11 cellular contexts compared by ENCODE assay signal in the genomic region with DNA sequence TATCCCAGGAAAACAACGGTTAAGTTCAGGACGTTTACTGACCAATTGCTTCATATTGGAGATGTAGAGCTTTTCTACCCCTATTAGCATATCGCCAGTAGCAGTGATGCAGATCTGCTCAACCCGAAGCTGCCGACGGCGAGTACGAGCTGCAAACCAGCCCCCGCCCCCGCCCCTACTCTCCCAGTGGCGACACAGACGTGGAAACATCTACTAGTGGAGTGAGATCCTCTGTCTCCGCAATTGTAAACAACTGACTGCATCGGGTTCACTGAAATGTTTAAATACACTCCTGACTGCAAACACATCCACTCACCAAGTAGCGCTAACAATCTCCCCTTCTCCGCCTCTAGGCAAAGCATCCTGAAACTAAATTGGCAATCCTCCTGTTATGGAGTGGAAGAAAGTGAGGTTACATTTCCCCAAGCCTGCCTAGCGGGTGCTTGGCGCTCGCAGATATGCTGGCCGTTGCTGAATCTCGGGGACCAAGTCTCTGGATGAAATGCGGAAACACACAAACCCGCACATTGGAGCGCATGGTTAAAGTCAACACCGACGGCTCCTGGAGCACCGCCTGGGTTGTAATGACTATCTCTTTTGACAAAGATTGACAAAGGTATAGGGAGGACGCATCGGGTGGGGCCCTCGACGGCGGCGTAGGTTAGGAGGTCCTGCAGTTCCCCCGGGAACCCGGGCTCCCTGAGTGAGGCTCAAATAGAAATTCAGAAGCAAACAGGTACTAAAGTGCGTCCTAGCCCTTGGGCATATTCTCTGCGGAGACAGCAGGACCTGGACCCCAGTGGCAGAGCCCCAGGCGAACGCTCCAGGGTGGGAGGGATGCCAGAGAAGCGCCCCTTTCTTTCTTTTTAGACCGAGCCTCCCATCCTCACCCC.
DNase-seq lines count a peak whose midpoint lies in the region; ATAC-seq lines count a peak whose summit lies in the region.
"Had no signal": no experiment of that assay in that cellular context is flagged by ENCODE, and none has a peak within 500 bp of the region (broad histone marks: within the 10 kb centered on the region; RNA-seq: fewer than 3 reads in every experiment).

No MANE protein-coding gene starts in this region.

- peak overlapping the region; percentile 33 to 60 for H3K4me3 ChIP-seq in muscle layer of colon (ENCODE audit: low read depth in 1 of 2, low read length in 2 of 2)

- no peak overlapping the region for H3K27ac ChIP-seq in muscle layer of colon (ENCODE audit: low read depth, low read length)

- H3K36me3 Mint-ChIP-seq in activated naive CD8-positive, alpha-beta T cell treated with anti-CD3 and anti-CD28 coated beads, Interleukin-2, amount 50 U/mL, for 24 hours (ENCODE audit: low read depth), result no peaks in the 10 kb centered on the region

- ATAC-seq in activated naive CD8-positive, alpha-beta T cell treated with anti-CD3 and anti-CD28 coated beads, Interleukin-2, amount 50 U/mL, for 24 hours, result no peak
- no peak for ATAC-seq in HG02642 (IDR thresholded peaks at IDR 0.05; ENCODE audit: poor library complexity, unreplicated experiment)

- H3K4me1 Mint-ChIP-seq in activated naive CD8-positive, alpha-beta T cell treated with anti-CD3 and anti-CD28 coated beads, Interleukin-2, amount 50 U/mL, for 24 hours, result peaks cover 20% of the 10 kb centered on the region

- no peaks in the 10 kb centered on the region for H3K4me1 ChIP-seq in muscle layer of colon (ENCODE audit: insufficient read depth, low read length)

- peaks cover 0 to 15% of the 10 kb centered on the region in 2 donors for H3K27me3 ChIP-seq in muscle layer of colon (ENCODE audit: control insufficient read depth in 1 of 2, insufficient read depth in 2 of 2, low read length in 2 of 2)

- H3K9me3 Mint-ChIP-seq in activated naive CD8-positive, alpha-beta T cell treated with anti-CD3 and anti-CD28 coated beads, Interleukin-2, amount 50 U/mL, for 24 hours, result no peaks in the 10 kb centered on the region

- H3K9ac ChIP-seq in muscle layer of colon (ENCODE audit: low read length), result no peak overlapping the region

- peak; percentile 8 for DNase-seq in stimulated activated CD4-positive, alpha-beta T cell treated with anti-CD3 and anti-CD28 coated beads, Interleukin-15, amount 100 ng/mL, for 24 hours
- no peak for DNase-seq in stimulated activated CD4-positive, alpha-beta T cell treated with anti-CD3 and anti-CD28 coated beads, Interleukin-4, amount 100 ng/mL, for 1 hour
- no peak for DNase-seq in activated naive CD8-positive, alpha-beta T cell treated with anti-CD3 and anti-CD28 coated beads, Interleukin-2, amount 50 U/mL, for 24 hours
- DNase-seq in dermis blood vessel endothelial cell (no peak), A172 (ENCODE audit: low spot score) (no peak), SIG-M5 treated with dmso at 0.1 percent for 504 hours (lab: John Stamatoyannopoulos, UW; ENCODE audit: unreplicated experiment) (no peak)
- DNase-seq: activated CD4-positive, CD25-positive, alpha-beta regulatory T cell treated with anti-CD3 and anti-CD28 coated beads, Interleukin-2, amount 50 U/mL, for 72 hours; occipital lobe; stimulated activated naive CD4-positive, alpha-beta T cell treated with Interleukin-2 at 50 U/mL for 16 hours had no signal

- H3K4me3 Mint-ChIP-seq in activated naive CD8-positive, alpha-beta T cell treated with anti-CD3 and anti-CD28 coated beads, Interleukin-2, amount 50 U/mL, for 24 hours, result peak overlapping the region; percentile 63

- H3K27ac Mint-ChIP-seq in activated naive CD8-positive, alpha-beta T cell treated with anti-CD3 and anti-CD28 coated beads, Interleukin-2, amount 50 U/mL, for 24 hours, result no peak overlapping the region

- H3K27me3 Mint-ChIP-seq in activated naive CD8-positive, alpha-beta T cell treated with anti-CD3 and anti-CD28 coated beads, Interleukin-2, amount 50 U/mL, for 24 hours, result peaks cover 29% of the 10 kb centered on the region

- H3K9me3 ChIP-seq in muscle layer of colon (ENCODE audit: low read length), result no peaks in the 10 kb centered on the region

- no peaks in the 10 kb centered on the region for H3K36me3 ChIP-seq in muscle layer of colon (ENCODE audit: insufficient read depth, low read length)
